In genomic region chr5:177426566-177427210, GRCh38 we compare ENCODE assay signal across 1 cellular context.
A peak's percentile ranks its signal among the peaks of the same experiment; 100 is the strongest.
TF ChIP-seq lines count a peak whose summit lies in the region.

Gene GRK6, plus strand, starts transcription at chr5:177426676. Its CDS starts 170 bp downstream, at chr5:177426846.

TF ChIP-seq in WTC11, 78 proteins besides CTCF, POLR2A, EP300 and RAD21 (continued from another document):
- TF ChIP-seq ARID4B (CRISPR knock-in tag; IDR thresholded peaks at IDR 0.05; ENCODE audit: borderline replicate concordance), result peak; percentile 60; the same call in 1 of the 2 replicates
- no peak for TF ChIP-seq ZNF396 (CRISPR knock-in tag; IDR thresholded peaks at IDR 0.05; ENCODE audit: borderline replicate concordance)
